29 cellular contexts compared by ENCODE assay signal in genomic region chr16:2895813-2896212, GRCh38. TPM values are rescaled to one million over a fixed set of nuclear protein-coding genes. Genes with fewer than 3 reads are reported as not detected.
DNase-seq lines count a peak whose midpoint lies in the region; ATAC-seq, FAIRE-seq and TF ChIP-seq lines count a peak whose summit lies in the region.
"Had no signal": no experiment of that assay in that cellular context is flagged by ENCODE, and none has a peak within 500 bp of the region (broad histone marks: within the 10 kb centered on the region; RNA-seq: fewer than 3 reads in every experiment).

No MANE protein-coding gene starts in this region.

- H3K27ac Mint-ChIP-seq in T-cell (no peak overlapping the region), mesothelial cell of epicardium (no peak overlapping the region)
- H3K27ac Mint-ChIP-seq: activated B cell treated with CpG ODN at 0.5 μM for 24 hours; dendritic cell treated with granulocyte-macrophage colony-stimulating factor and Interleukin-4, amounts not matched to agents 40 ng/mL and 50 ng/mL, for 4 days; GM23338; immature natural killer cell; memory B cell; natural killer cell treated with Interleukin-12 subunit alpha and Interleukin-12 subunit beta and Interleukin-15 and Interleukin-18, amount 100 ng/mL, for 72 hours; stimulated activated naive CD8-positive, alpha-beta T cell treated with anti-CD3 and anti-CD28 coated beads, Interleukin-15, Interleukin-2, amounts not matched to agents 100 ng/mL and 50 ng/mL, for 24 hours had no signal

- H3K36me3 ChIP-seq in HEK293 (ENCODE audit: control insufficient read depth in 2 of 2, insufficient read depth in 1 of 2, low read length in 2 of 2) (peaks cover 0 to 35% of the 10 kb centered on the region in 2 experiments; a peak in 1 of 3 replicates), SJSA1 (peaks cover 17% of the 10 kb centered on the region)
- H3K36me3 ChIP-seq: uterus had no signal

- H3K9me3 Mint-ChIP-seq in T-cell (no peaks in the 10 kb centered on the region), mesothelial cell of epicardium (no peaks in the 10 kb centered on the region)
- H3K9me3 Mint-ChIP-seq: activated B cell treated with CpG ODN at 0.5 μM for 24 hours; dendritic cell treated with granulocyte-macrophage colony-stimulating factor and Interleukin-4, amounts not matched to agents 40 ng/mL and 50 ng/mL, for 4 days; GM23338; immature natural killer cell; memory B cell; natural killer cell treated with Interleukin-12 subunit alpha and Interleukin-12 subunit beta and Interleukin-15 and Interleukin-18, amount 100 ng/mL, for 72 hours; stimulated activated naive CD8-positive, alpha-beta T cell treated with anti-CD3 and anti-CD28 coated beads, Interleukin-15, Interleukin-2, amounts not matched to agents 100 ng/mL and 50 ng/mL, for 24 hours had no signal

- peak; percentile 75 to 83 for ATAC-seq in A549
- no peak for ATAC-seq in T-cell (replicated peaks in 1 of 4)
- ATAC-seq: GM23338; natural killer cell treated with Interleukin-12 subunit alpha and Interleukin-12 subunit beta and Interleukin-15 and Interleukin-18, amount 100 ng/mL, for 72 hours; psoas muscle had no signal

- peak overlapping the region; percentile 47 for H3K4me2 ChIP-seq in A549
- H3K4me2 ChIP-seq: GM23338, PC-9 had no signal

- no peak for TF ChIP-seq EP300 in A549 (IDR thresholded peaks at IDR 0.05)

- TF ChIP-seq RAD21 in A549 (conservative IDR thresholded peaks at IDR 0.05 in 1 of 2, IDR thresholded peaks at IDR 0.05 in 1 of 2) = no peak

- no peak for FAIRE-seq in A549 (lab: Jason Lieb, UNC)
- FAIRE-seq: GM12891 had no signal

- no peak overlapping the region for H3K4me3 ChIP-seq in A549
- no peak overlapping the region for H3K4me3 ChIP-seq in HEK293 (ENCODE audit: low read depth, low read length)
- no peak overlapping the region for H3K4me3 ChIP-seq in SJSA1
- H3K4me3 ChIP-seq: GM23338, PC-9, psoas muscle, uterus had no signal

- DNase-seq in A549 (ENCODE audit: low read depth in 1 of 2, low spot score in 1 of 2) = peak in 1 of 2 experiments; percentile 55
- DNase-seq in SJSA1 (ENCODE audit: low read depth in 1 of 2, low spot score in 2 of 2) = peak; percentile 37 to 64
- DNase-seq in hepatic stellate cell (ENCODE audit: low spot score) = peak; percentile 35
- DNase-seq in T-cell = no peak
- DNase-seq in activated T-cell treated with anti-CD3 and anti-CD28 coated beads, Interleukin-2, amount 50 U/mL, for 1 hour = no peak
- DNase-seq in mesothelial cell of epicardium (ENCODE audit: low spot score in 2 of 2, unreplicated experiment in 2 of 2) = no peak
- DNase-seq in globus pallidus (ENCODE audit: low spot score) = no peak
- DNase-seq: activated B cell treated with CpG ODN at 0.5 μM for 24 hours; activated effector memory CD4-positive, alpha-beta T cell treated with Interleukin-2 at 50 U/mL for 16 hours; GDM1; immature natural killer cell; MV-4-11; NCI-H2081 treated with DMSO at 0.1 percent for 48 hours; NCI-H526 treated with DMSO at 0.1 percent for 48 hours; PC-9; SW 1271; uterus had no signal

- H3K27me3 ChIP-seq in SJSA1 (replicated peaks) = no peaks in the 10 kb centered on the region
- H3K27me3 ChIP-seq: uterus had no signal

- H3K9me3 ChIP-seq in A549 = no peaks in the 10 kb centered on the region
- H3K9me3 ChIP-seq in HEK293 (ENCODE audit: control insufficient read depth, insufficient read depth, low read depth, low read length) = no peaks in the 10 kb centered on the region
- no peaks in the 10 kb centered on the region for H3K9me3 ChIP-seq in SJSA1 (replicated peaks)
- H3K9me3 ChIP-seq: psoas muscle, uterus had no signal

- H3K4me3 Mint-ChIP-seq in T-cell (no peak overlapping the region), mesothelial cell of epicardium (no peak overlapping the region)
- H3K4me3 Mint-ChIP-seq: activated B cell treated with CpG ODN at 0.5 μM for 24 hours; dendritic cell treated with granulocyte-macrophage colony-stimulating factor and Interleukin-4, amounts not matched to agents 40 ng/mL and 50 ng/mL, for 4 days; GM23338; immature natural killer cell; memory B cell; natural killer cell treated with Interleukin-12 subunit alpha and Interleukin-12 subunit beta and Interleukin-15 and Interleukin-18, amount 100 ng/mL, for 72 hours; stimulated activated naive CD8-positive, alpha-beta T cell treated with anti-CD3 and anti-CD28 coated beads, Interleukin-15, Interleukin-2, amounts not matched to agents 100 ng/mL and 50 ng/mL, for 24 hours had no signal

- TF ChIP-seq POLR2A in A549 (IDR thresholded peaks at IDR 0.05; ENCODE audit: low read length) = no peak

- H3K4me1 Mint-ChIP-seq in T-cell (no peaks in the 10 kb centered on the region), mesothelial cell of epicardium (peaks cover 3% of the 10 kb centered on the region)
- H3K4me1 Mint-ChIP-seq: immature natural killer cell had no signal

- TF ChIP-seq CTCF in A549 (IDR thresholded peaks at IDR 0.05) (no peak), HEK293 (tag by site-specific recombination; IDR thresholded peaks at IDR 0.05) (no peak), mesothelial cell of epicardium (IDR thresholded peaks at IDR 0.05; ENCODE audit: unreplicated experiment) (no peak)

- POLR2A ChIA-PET in A549 (lab: Yijun Ruan, JAX) = interaction anchor here (0.6 to 1.5 kb wide), 2 partner anchors 10 to 13 kb away, joined by 3 read pairs; partner anchors contain the start of gene FLYWCH2
- POLR2A ChIA-PET in HEK293 (lab: Yijun Ruan, JAX) = interaction anchor here (0.7 to 1.7 kb wide), 2 partner anchors 10 to 13 kb away, joined by 3 to 6 read pairs; partner anchors contain the start of gene FLYWCH2
- POLR2A ChIA-PET in T-cell (lab: Charles Lee) = no interaction called here

- H3K27ac ChIP-seq in A549 = peak overlapping the region in 1 of 2 experiments; percentile 49; a peak in 3 of 6 replicates
- H3K27ac ChIP-seq in HEK293 (ENCODE audit: extremely low read depth, low read depth, low read length) = no peak overlapping the region
- H3K27ac ChIP-seq in SJSA1 = no peak overlapping the region
- H3K27ac ChIP-seq: epithelial cell of prostate, PC-9, psoas muscle, uterus had no signal

- H3K27me3 Mint-ChIP-seq in T-cell (no peaks in the 10 kb centered on the region), mesothelial cell of epicardium (ENCODE audit: low read depth) (no peaks in the 10 kb centered on the region)
- H3K27me3 Mint-ChIP-seq: activated B cell treated with CpG ODN at 0.5 μM for 24 hours; dendritic cell treated with granulocyte-macrophage colony-stimulating factor and Interleukin-4, amounts not matched to agents 40 ng/mL and 50 ng/mL, for 4 days; memory B cell; natural killer cell treated with Interleukin-12 subunit alpha and Interleukin-12 subunit beta and Interleukin-15 and Interleukin-18, amount 100 ng/mL, for 72 hours; stimulated activated naive CD8-positive, alpha-beta T cell treated with anti-CD3 and anti-CD28 coated beads, Interleukin-15, Interleukin-2, amounts not matched to agents 100 ng/mL and 50 ng/mL, for 24 hours had no signal

- H3K4me1 ChIP-seq in A549 (peaks cover 25% of the 10 kb centered on the region), HEK293 (ENCODE audit: control insufficient read depth, insufficient read depth, low read length) (peaks cover 1% of the 10 kb centered on the region; the same call in 1 of the 2 replicates), SJSA1 (replicated peaks) (peaks cover 14% of the 10 kb centered on the region)
- H3K4me1 ChIP-seq: psoas muscle, uterus had no signal

- WGBS in A549 (ENCODE audit: missing lambda C conversion rate) = 30% methylated on average over 4 of the region's 4 CpGs

- CTCF ChIA-PET in A549 (lab: Yijun Ruan, JAX) (interaction anchor here (1.7 to 2.0 kb wide), 2 partner anchors 15 to 31 kb away, joined by 4 to 7 read pairs; no protein-coding TSS in a partner anchor), HEK293 (lab: Yijun Ruan, JAX) (no interaction called here), T-cell (lab: Charles Lee) (no interaction called here)

- H3K36me3 Mint-ChIP-seq in T-cell (no peaks in the 10 kb centered on the region), mesothelial cell of epicardium (no peaks in the 10 kb centered on the region)
- H3K36me3 Mint-ChIP-seq: immature natural killer cell; natural killer cell treated with Interleukin-12 subunit alpha and Interleukin-12 subunit beta and Interleukin-15 and Interleukin-18, amount 100 ng/mL, for 72 hours had no signal

TF ChIP-seq in A549, 52 proteins besides CTCF, POLR2A, EP300 and RAD21 (continues in another document):
- TF ChIP-seq KDM5A (IDR thresholded peaks at IDR 0.05) = no peak
- no peak for TF ChIP-seq KDM1A (IDR thresholded peaks at IDR 0.05; ENCODE audit: low read depth)
- TF ChIP-seq CEBPB (IDR thresholded peaks at IDR 0.05) = no peak

TF ChIP-seq in HEK293, 187 proteins besides CTCF, POLR2A, EP300 and RAD21 (continues in another document):
- TF ChIP-seq ZNF837 (tag by site-specific recombination; IDR thresholded peaks at IDR 0.05) (no peak), ZNF521 (tag by site-specific recombination; IDR thresholded peaks at IDR 0.05) (no peak)

RNA-seq across cellular contexts. Expression of gene FLYWCH2, which starts 12.8 kb away (rescaled TPM):
- 22.7 and 23.2 TPM in 2 replicates for polyA plus RNA-seq in A549 (2011; rRNA removed)
- 67.8 and 89.3 TPM in 2 replicates for polyA plus RNA-seq in A549 (2012; cell fraction: cytosol; rRNA removed)
- 52.7 and 59.0 TPM in 2 replicates for polyA plus RNA-seq in A549 (2012; cell fraction: nucleus; rRNA removed)
- polyA plus RNA-seq in A549 (2017; fragmentation: RNase III; extraction: RNeasy Plus Mini Kit Qiagen cat#74134 plus additional on column Dnase treatment) = 40.1 to 42.1 TPM (median 41.2 TPM) in 3 replicates
- 6.4 and 7.4 TPM in 2 replicates for polyA minus RNA-seq in A549 (2011; rRNA and poly(A)+ RNA removed)
- 72.0 and 82.4 TPM in 2 replicates for total RNA-seq in SJSA1 (2014; rRNA removed; shearing (Covaris generic))
- 10 to 100 TPM; 12.1 to 31.4 (median 25.6) TPM for total RNA-seq in T-cell
- total RNA-seq in mesothelial cell of epicardium = 26.3 to 28.6 TPM (median 28.3 TPM) in 3 replicates

RNA-seq across cellular contexts. Expression of gene FLYWCH1, which starts 15.9 kb away (rescaled TPM):
- polyA plus RNA-seq in A549 (2011; rRNA removed) (9.3 and 10.6 TPM in 2 replicates), A549 (2017; fragmentation: RNase III; extraction: RNeasy Plus Mini Kit Qiagen cat#74134 plus additional on column Dnase treatment) (20.5 to 22.5 TPM (median 22.3 TPM) in 3 replicates)
- polyA plus RNA-seq in A549 (2012; cell fraction: cytosol; rRNA removed) = 25.4 and 33.8 TPM in 2 replicates
- polyA plus RNA-seq in A549 (2012; cell fraction: nucleus; rRNA removed) = 108 and 114 TPM in 2 replicates
- 6.8 and 12.8 TPM in 2 replicates for polyA minus RNA-seq in A549 (2011; rRNA and poly(A)+ RNA removed)
- 14.7 and 17.6 TPM in 2 replicates for total RNA-seq in SJSA1 (2014; rRNA removed; shearing (Covaris generic))
- total RNA-seq in T-cell (100 to 1,000 TPM in 3 of 5 donors, 10 to 100 TPM in 2; 83.0 to 144 (median 106) TPM), mesothelial cell of epicardium (25.9 to 29.4 TPM (median 29.0 TPM) in 3 replicates)

RNA-seq across cellular contexts. Expression of gene PRSS22, which starts 37.8 kb away (rescaled TPM):
- polyA plus RNA-seq in A549 (2011; rRNA removed) (not detected in 2 replicates), A549 (2017; fragmentation: RNase III; extraction: RNeasy Plus Mini Kit Qiagen cat#74134 plus additional on column Dnase treatment) (0.10 to 0.33 TPM in 2 of 3 replicates, not detected in the other)
- 0.08 and 0.12 TPM in 2 replicates for polyA plus RNA-seq in A549 (2012; cell fraction: cytosol; rRNA removed)
- polyA plus RNA-seq in A549 (2012; cell fraction: nucleus; rRNA removed) = 0.18 and 0.45 TPM in 2 replicates
- not detected in 2 replicates for polyA minus RNA-seq in A549 (2011; rRNA and poly(A)+ RNA removed)
- total RNA-seq in SJSA1 (2014; rRNA removed; shearing (Covaris generic)) = not detected in 2 replicates
- total RNA-seq in T-cell (1 to 10 TPM in 3 of 5 donors, under 1 TPM in 1, not detected in 1; 0.56 to 2.6 (median 1.4) TPM), mesothelial cell of epicardium (22.8 to 25.1 TPM (median 24.9 TPM) in 3 replicates)
- total RNA-seq: activated B cell treated with CpG ODN at 0.5 μM for 24 hours; activated CD8-positive, alpha-beta memory T cell treated with anti-CD3 and anti-CD28 coated beads for 36 hours; aorta; glomerular endothelial cell had no signal

Comparison
In these comparisons a context has a peak if more than half of its experiments do, and no peak if none do; other contexts are left out.
1. ATAC-seq: peak in A549 (2 of 2); none in T-cell (0 of 4).
2. DNase-seq: peak in SJSA1 (2 of 2) and hepatic stellate cell (single experiment); none in T-cell (0 of 34), activated T-cell treated with anti-CD3 and anti-CD28 coated beads, Interleukin-2, amount 50 U/mL, for 1 hour (single experiment), mesothelial cell of epicardium (0 of 2) and globus pallidus (single experiment).
3. POLR2A ChIA-PET loops: an anchor here in A549 (0.6 to 1.5 kb wide) and HEK293 (0.7 to 1.7 kb wide); none called in T-cell.